8 cellular contexts compared by ENCODE assay signal in the genomic region with DNA sequence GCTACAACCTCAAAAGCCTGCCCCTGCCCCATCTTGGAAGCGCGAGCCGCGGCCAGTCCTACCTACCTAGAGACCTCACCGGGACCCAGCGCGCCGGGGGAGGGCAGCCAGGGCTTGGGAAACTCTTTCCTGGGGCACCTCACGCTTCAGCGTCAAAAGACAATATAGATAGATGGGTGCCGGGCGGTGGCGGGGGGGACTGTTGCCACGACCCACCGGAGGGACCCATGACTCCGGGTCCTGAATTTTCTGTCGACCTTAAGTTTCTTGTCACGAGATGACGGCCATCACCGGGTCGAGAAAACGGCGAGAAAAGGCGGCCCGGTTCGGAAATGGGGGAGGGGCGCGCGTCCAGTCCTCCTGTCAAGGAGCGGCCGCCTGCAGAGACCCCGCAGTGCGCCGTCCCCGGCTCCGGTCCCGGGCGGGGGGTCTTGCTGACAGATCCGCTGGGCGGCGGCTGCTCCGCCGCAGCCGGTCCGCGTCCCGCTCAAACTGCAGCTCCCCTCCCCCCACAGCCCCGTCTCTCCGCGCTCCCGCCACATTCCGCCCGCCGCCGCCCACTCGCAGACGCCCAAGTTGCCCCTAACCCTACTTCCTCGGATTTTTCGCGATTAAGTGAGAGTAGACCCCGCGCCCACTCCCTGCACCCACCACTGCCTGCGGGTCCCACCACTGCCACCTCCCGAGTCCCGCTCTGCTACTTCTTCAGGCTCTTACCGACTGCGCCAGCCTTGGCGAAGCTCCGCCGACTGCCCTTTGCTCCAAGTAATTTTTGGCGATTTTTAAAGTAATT.
DNase-seq lines count a peak whose midpoint lies in the region; ATAC-seq and TF ChIP-seq lines count a peak whose summit lies in the region.

No MANE protein-coding gene starts in this region.

- H3K9me2 ChIP-seq in SK-N-SH: no peaks in the 10 kb centered on the region

- CTCF ChIA-PET in SK-N-SH (lab: Yijun Ruan, JAX): interaction anchor here (0.8 to 5.0 kb wide), 14 partner anchors 10 to 830 kb away, joined by 3 to 35 read pairs (median 6); partner anchors contain the start of genes SPRYD7 and TRIM13

- TF ChIP-seq EP300 in SK-N-SH (IDR thresholded peaks at IDR 0.05; ENCODE audit: borderline replicate concordance in 1 of 2, low read depth in 1 of 2, low read length in 1 of 2): no peak

- H3K27ac ChIP-seq in SK-N-SH (ENCODE audit: low read depth in 2 of 2, low read length in 1 of 2): peak overlapping the region; percentile 78 to 85
- H3K27ac ChIP-seq in adrenal gland: peak overlapping the region; percentile 68 to 93 (median 88)
- no peak overlapping the region for H3K27ac ChIP-seq in iPS DF 6.9 (ENCODE audit: low read length)
- H3K27ac ChIP-seq in skeletal muscle tissue (ENCODE audit: low read depth, low read length): peak overlapping the region; percentile 53

- H3K9me3 ChIP-seq in SK-N-SH (no peaks in the 10 kb centered on the region), adrenal gland (replicated peaks in 1 of 3) (peaks cover 0 to 4% (median 0%) of the 10 kb centered on the region in 3 donors), iPS DF 6.9 (ENCODE audit: control insufficient read depth, insufficient read depth, low read length) (no peaks in the 10 kb centered on the region), skeletal muscle tissue (ENCODE audit: control insufficient read depth in 3 of 3, low read length in 3 of 3) (no peaks in the 10 kb centered on the region)

- peak in 1 of 2 donors; percentile 14 for TF ChIP-seq POLR2A in adrenal gland (IDR thresholded peaks at IDR 0.05)

- TF ChIP-seq CTCF in SK-N-SH (IDR thresholded peaks at IDR 0.05) (peak; percentile 46), adrenal gland (IDR thresholded peaks at IDR 0.05) (peak in 2 of 6 experiments; percentile 14 to 18)

- H3K4me3 ChIP-seq in SK-N-SH (ENCODE audit: low read depth in 2 of 2, low read length in 1 of 2) (peak overlapping the region; percentile 93 to 95), adrenal gland (peak overlapping the region; percentile 13 to 80 (median 60)), iPS DF 6.9 (ENCODE audit: low read length) (peak overlapping the region; percentile 58), skeletal muscle tissue (ENCODE audit: low read length in 3 of 3) (peak overlapping the region; percentile 83 to 89 (median 87))

- POLR2A ChIA-PET in SK-N-SH (lab: Yijun Ruan, JAX): interaction anchor here (1.1 to 3.1 kb wide), 4 partner anchors 44 to 145 kb away, joined by 3 to 14 read pairs (median 14); partner anchors contain the start of genes SPRYD7 and TRIM13

- H3K36me3 ChIP-seq in SK-N-SH (replicated peaks in 1 of 2; ENCODE audit: control insufficient read depth in 1 of 2, insufficient read depth in 2 of 2, low read length in 1 of 2) (peaks cover 0 to 4% of the 10 kb centered on the region in 2 experiments), adrenal gland (replicated peaks in 1 of 2) (no peaks in the 10 kb centered on the region), iPS DF 6.9 (ENCODE audit: control insufficient read depth, insufficient read depth, low read length) (no peaks in the 10 kb centered on the region), skeletal muscle tissue (ENCODE audit: control insufficient read depth in 3 of 3, insufficient read depth in 3 of 3, low read length in 3 of 3) (no peaks in the 10 kb centered on the region)

- intact Hi-C loops in adrenal gland (cut with DNase I): loop anchor here in 1 of 2 donors (5.0 to 10.0 kb wide), 3 partner anchors 46 to 451 kb away; partner anchors contain the start of gene TRIM13

- peaks cover 17% of the 10 kb centered on the region for H3F3A ChIP-seq in SK-N-SH (replicated peaks; ENCODE audit: insufficient read depth)

- H3K27me3 ChIP-seq in SK-N-SH (ENCODE audit: insufficient read depth): no peaks in the 10 kb centered on the region
- H3K27me3 ChIP-seq in adrenal gland: no peaks in the 10 kb centered on the region
- H3K27me3 ChIP-seq in iPS DF 6.9 (ENCODE audit: control insufficient read depth, insufficient read depth, low read length): 0 out of 2 replicates have a peak, but pooled peaks cover 1% of the 10 kb centered on the region
- H3K27me3 ChIP-seq in skeletal muscle tissue (ENCODE audit: control insufficient read depth in 3 of 3, insufficient read depth in 3 of 3, low read length in 3 of 3): no peaks in the 10 kb centered on the region

- peaks cover 27% of the 10 kb centered on the region; the same call in 1 of the 2 replicates for H4K20me1 ChIP-seq in SK-N-SH (ENCODE audit: insufficient read depth)

- WGBS in SK-N-SH (ENCODE audit: low lambda C conversion rate): under 1% methylated on average over 49 of the region's 71 CpGs
- WGBS in adrenal gland, 4 donors: 0 to 1% (median 1%) methylated on average over 40 to 71 of the region's 71 CpGs
- no CpG with 5 or more reads among the region's 71 CpGs for WGBS in iPS DF 6.9 (ENCODE audit: insufficient coverage, insufficient read length)

- H3K79me2 ChIP-seq in SK-N-SH (ENCODE audit: insufficient read depth): peaks cover 88% of the 10 kb centered on the region

- peak overlapping the region; percentile 87 for H3K4me2 ChIP-seq in SK-N-SH

- DNase-seq in NK-92 treated with Interleukin-12 subunit alpha and Interleukin-12 subunit beta, amount 100 ng/mL, for 24 hours (lab: John Stamatoyannopoulos, UW): peak; percentile 71
- no peak for DNase-seq in NK-92 (lab: John Stamatoyannopoulos, UW; ENCODE audit: unreplicated experiment)
- peak; percentile 68 for DNase-seq in SK-N-SH
- DNase-seq in adrenal gland: peak; percentile 40 to 76 (median 68)
- no peak for DNase-seq in iPS DF 6.9 (ENCODE audit: low read depth, low spot score)

- no peak for TF ChIP-seq RAD21 in SK-N-SH (IDR thresholded peaks at IDR 0.05; ENCODE audit: low read length)

- H3K4me1 ChIP-seq in SK-N-SH (ENCODE audit: control insufficient read depth in 1 of 2, insufficient read depth in 2 of 2, low read depth in 1 of 2, low read length in 1 of 2) (peaks cover 9 to 11% of the 10 kb centered on the region in 2 experiments), adrenal gland (replicated peaks in 1 of 2) (peaks cover 0 to 55% of the 10 kb centered on the region in 2 donors), iPS DF 6.9 (ENCODE audit: control insufficient read depth, insufficient read depth, low read length) (no peaks in the 10 kb centered on the region), skeletal muscle tissue (ENCODE audit: control insufficient read depth in 3 of 3, insufficient read depth in 3 of 3, low read length in 3 of 3) (peaks cover 5 to 30% (median 21%) of the 10 kb centered on the region in 3 donors)

- H2AFZ ChIP-seq in SK-N-SH (ENCODE audit: low read depth): peak overlapping the region; percentile 56

- ATAC-seq in HG03135 (IDR thresholded peaks at IDR 0.05; ENCODE audit: unreplicated experiment) (peak; percentile 6), GM18519 (IDR thresholded peaks at IDR 0.05; ENCODE audit: low FRiP score, unreplicated experiment) (no peak)

- H3K9ac ChIP-seq in SK-N-SH: peak overlapping the region; percentile 96
- peak overlapping the region; percentile 42 to 65 (median 63) for H3K9ac ChIP-seq in skeletal muscle tissue (ENCODE audit: low read depth in 1 of 3, low read length in 3 of 3)

TF ChIP-seq in SK-N-SH, 30 proteins besides CTCF, POLR2A, EP300 and RAD21:
- TF ChIP-seq FOXM1 (IDR thresholded peaks at IDR 0.05; ENCODE audit: low read depth) (0 out of 2 replicates have a peak, but pooled peaks have one; percentile 12), EZH2phosphoT487 (IDR thresholded peaks at IDR 0.05; ENCODE audit: borderline replicate concordance, low read depth) (no peak)

Comparison
In these comparisons a context has a peak if more than half of its experiments do, and no peak if none do; other contexts are left out.
1. DNase-seq: peak in NK-92 treated with Interleukin-12 subunit alpha and Interleukin-12 subunit beta, amount 100 ng/mL, for 24 hours (single experiment), SK-N-SH (single experiment) and adrenal gland (7 of 7); none in NK-92 (single experiment) and iPS DF 6.9 (single experiment).
2. Peak in every context shown above with its lines, with median percentiles within 50 percentile points of each other: H3K4me3 ChIP-seq.